8 cellular contexts compared by ENCODE assay signal in genomic region chr2:238425505-238425978, GRCh38. TPM values are rescaled to one million over a fixed set of nuclear protein-coding genes. Genes with fewer than 3 reads are reported as not detected.
DNase-seq lines count a peak whose midpoint lies in the region; ATAC-seq and TF ChIP-seq lines count a peak whose summit lies in the region.

No MANE protein-coding gene starts in this region.

- H3K4me3 ChIP-seq in Panc1 (ENCODE audit: low read depth in 2 of 2, low read length in 2 of 2) (peak overlapping the region; percentile 92 to 94), fibroblast of villous mesenchyme (ENCODE audit: low read depth, low read length) (peak overlapping the region; percentile 80)

- BruUV-seq in Panc1 (replicated peaks; lab: Mats Ljungman, UMichigan): no TSS peak

- no peaks in the 10 kb centered on the region for H3K9me3 Mint-ChIP-seq in activated CD4-positive, alpha-beta T cell treated with anti-CD3 and anti-CD28 coated beads, Interleukin-2, amount 10 ng/mL, durations not matched to agents 24 days and 14 days

- H3K27ac ChIP-seq in Panc1 (ENCODE audit: low read length): peak overlapping the region; percentile 92

- peaks cover 28% of the 10 kb centered on the region for H3K4me1 Mint-ChIP-seq in activated CD4-positive, alpha-beta T cell treated with anti-CD3 and anti-CD28 coated beads, Interleukin-2, amount 10 ng/mL, durations not matched to agents 24 days and 14 days

- TF ChIP-seq CTCF in Panc1 (IDR thresholded peaks at IDR 0.05) (no peak), fibroblast of villous mesenchyme (IDR thresholded peaks at IDR 0.05; ENCODE audit: insufficient read depth, low read depth, low read length) (no peak), GM10248 (IDR thresholded peaks at IDR 0.05; ENCODE audit: control extremely low read depth, extremely low read depth, low read depth, missing control alignments) (no peak)

- intact Hi-C loops in activated CD4-positive, alpha-beta T cell treated with anti-CD3 and anti-CD28 coated beads, Interleukin-2, amount 10 ng/mL, durations not matched to agents 24 days and 14 days (cut with micrococcal nuclease): loop anchor here (10.0 kb wide), 1 partner anchor 731 kb away; no protein-coding TSS in a partner anchor
- intact Hi-C loops in Panc1 (cut with micrococcal nuclease; ENCODE audit: unreplicated experiment): no loop called here

- no peaks in the 10 kb centered on the region for H3K27me3 Mint-ChIP-seq in activated CD4-positive, alpha-beta T cell treated with anti-CD3 and anti-CD28 coated beads, Interleukin-2, amount 10 ng/mL, durations not matched to agents 24 days and 14 days

- peak overlapping the region; percentile 15 for H3K4me3 Mint-ChIP-seq in activated CD4-positive, alpha-beta T cell treated with anti-CD3 and anti-CD28 coated beads, Interleukin-2, amount 10 ng/mL, durations not matched to agents 24 days and 14 days

- H3K27me3 ChIP-seq in Panc1 (ENCODE audit: control insufficient read depth, insufficient read depth, low read length): no peaks in the 10 kb centered on the region

- DNase-seq in activated CD4-positive, alpha-beta T cell treated with anti-CD3 and anti-CD28 coated beads, Interleukin-2, amount 10 ng/mL, durations not matched to agents 24 days and 14 days: no peak
- no peak for DNase-seq in activated CD4-positive, alpha-beta T cell treated with anti-CD3 and anti-CD28 coated beads, Interleukin-2, amount 50 U/mL, for 48 hours
- DNase-seq in Panc1 (ENCODE audit: low read depth, low spot score) (no peak), fibroblast of villous mesenchyme (ENCODE audit: low read depth) (no peak), GM10248 (ENCODE audit: extremely low spot score) (no peak)
- peak; percentile 14 for DNase-seq in stimulated activated CD8-positive, alpha-beta memory T cell treated with anti-CD3 and anti-CD28 coated beads, Interleukin-4, amount 100 ng/mL, for 48 hours

- ATAC-seq in Panc1: no peak; the same call in 1 of the 2 replicates
- ATAC-seq in HG03280 (IDR thresholded peaks at IDR 0.05; ENCODE audit: unreplicated experiment): no peak
- ATAC-seq in GM19397 (IDR thresholded peaks at IDR 0.05; ENCODE audit: unreplicated experiment): no peak

- no peak overlapping the region for H3K27ac Mint-ChIP-seq in activated CD4-positive, alpha-beta T cell treated with anti-CD3 and anti-CD28 coated beads, Interleukin-2, amount 10 ng/mL, durations not matched to agents 24 days and 14 days

- no peaks in the 10 kb centered on the region; the same call in 1 of the 2 replicates for H3K36me3 ChIP-seq in Panc1 (ENCODE audit: control insufficient read depth, insufficient read depth, low read length)

- CTCF ChIA-PET in Panc1 (lab: Charles Lee): no interaction called here
- CTCF ChIA-PET in GM10248 (lab: Yijun Ruan, JAX): no interaction called here

- H3K4me1 ChIP-seq in Panc1 (ENCODE audit: control insufficient read depth, insufficient read depth, low read length): peaks cover 20% of the 10 kb centered on the region

- peaks cover 24% of the 10 kb centered on the region for H3K36me3 Mint-ChIP-seq in activated CD4-positive, alpha-beta T cell treated with anti-CD3 and anti-CD28 coated beads, Interleukin-2, amount 10 ng/mL, durations not matched to agents 24 days and 14 days (ENCODE audit: low read depth)

- POLR2A ChIA-PET in Panc1 (lab: Charles Lee) (interaction anchor here (1.2 kb wide), 1 partner anchor 23 kb away, joined by 3 read pairs; no protein-coding TSS in a partner anchor), GM10248 (lab: Yijun Ruan, JAX) (no interaction called here)

- in situ Hi-C loops in Panc1 (cut with HindIII; ENCODE audit: low pct_unique_long_range_greater_than_20kb, low sequenced_read_pairs): no loop called here

- 0 out of 2 replicates have a peak, but pooled peaks cover 4% of the 10 kb centered on the region for H3K9me3 ChIP-seq in Panc1 (ENCODE audit: control insufficient read depth, insufficient read depth, low read depth, low read length)

RNA-seq across cellular contexts. Expression of gene ASB1, which starts 1.2 kb away (rescaled TPM):
- total RNA-seq in activated CD4-positive, alpha-beta T cell treated with anti-CD3 and anti-CD28 coated beads, Interleukin-2, amount 10 ng/mL, durations not matched to agents 24 days and 14 days: 33.9 and 34.8 TPM in 2 replicates
- total RNA-seq in Panc1 (2021; ENCODE audit: unreplicated experiment) (57.3 TPM), fibroblast of villous mesenchyme (21.2 and 23.2 TPM in 2 replicates)
- 52.1 TPM for polyA plus RNA-seq in Panc1 (2012; ENCODE audit: insufficient read length)
